Comparison of ENCODE assay signal across 8 cellular contexts in genomic region chr10:63132651-63133055, GRCh38. TPM values are rescaled to one million over a fixed set of nuclear protein-coding genes. Genes with fewer than 3 reads are reported as not detected.
DNase-seq lines count a peak whose midpoint lies in the region; ATAC-seq, FAIRE-seq and TF ChIP-seq lines count a peak whose summit lies in the region.

No MANE protein-coding gene starts in this region.

- H3K9me3 Mint-ChIP-seq in activated T-cell treated with anti-CD3 and anti-CD28 coated beads, Interleukin-2, amount 50 U/mL, for 4 hours, result peaks cover 10% of the 10 kb centered on the region

- TF ChIP-seq CTCF in adrenal gland (IDR thresholded peaks at IDR 0.05) (peak in 1 of 6 experiments; percentile 14), right lobe of liver (IDR thresholded peaks at IDR 0.05) (no peak), tibial artery (IDR thresholded peaks at IDR 0.05) (no peak)

- H3K27ac ChIP-seq in adrenal gland (peak overlapping the region in 3 of 5 donors; percentile 11 to 97 (median 91)), right lobe of liver (peak overlapping the region; percentile 98 to 99 (median 98)), tibial artery (peak overlapping the region; percentile 93)

- H3K36me3 ChIP-seq in adrenal gland (replicated peaks in 1 of 2) (no peaks in the 10 kb centered on the region), right lobe of liver (no peaks in the 10 kb centered on the region), tibial artery (no peaks in the 10 kb centered on the region)

- H3K27me3 Mint-ChIP-seq in activated T-cell treated with anti-CD3 and anti-CD28 coated beads, Interleukin-2, amount 50 U/mL, for 4 hours (ENCODE audit: low read depth), result peaks cover 3% of the 10 kb centered on the region

- 40 to 63% (median 46%) methylated on average over 6 of the region's 6 CpGs for WGBS in adrenal gland, 4 donors
- 61% methylated on average over 6 of the region's 6 CpGs for WGBS in right lobe of liver (ENCODE audit: insufficient coverage, low coverage, low lambda C conversion rate, missing lambda C conversion rate)

- TF ChIP-seq POLR2A in adrenal gland (IDR thresholded peaks at IDR 0.05), result no peak
- no peak for TF ChIP-seq POLR2A in right lobe of liver (IDR thresholded peaks at IDR 0.05)

- H3K27me3 ChIP-seq in adrenal gland (no peaks in the 10 kb centered on the region), right lobe of liver (no peaks in the 10 kb centered on the region), tibial artery (no peaks in the 10 kb centered on the region)

- H3K4me3 ChIP-seq in adrenal gland, result peak overlapping the region in 1 of 4 donors; percentile 94
- peak overlapping the region; percentile 85 to 92 (median 90) for H3K4me3 ChIP-seq in right lobe of liver
- H3K4me3 ChIP-seq in tibial artery, result peak overlapping the region; percentile 84 to 96

- H3K9me3 ChIP-seq in adrenal gland (replicated peaks in 1 of 3) (no peaks in the 10 kb centered on the region), right lobe of liver (no peaks in the 10 kb centered on the region), tibial artery (no peaks in the 10 kb centered on the region)

- no peak for FAIRE-seq in urothelium cell line (lab: Jason Lieb, UNC)

- H3K4me1 ChIP-seq in adrenal gland (replicated peaks in 1 of 2), result peaks cover 7 to 19% of the 10 kb centered on the region in 2 donors
- peaks cover 0 to 36% (median 12%) of the 10 kb centered on the region in 4 donors for H3K4me1 ChIP-seq in right lobe of liver
- H3K4me1 ChIP-seq in tibial artery, result peaks cover 0 to 24% (median 16%) of the 10 kb centered on the region in 4 donors

- peaks cover 38% of the 10 kb centered on the region for H3K4me1 Mint-ChIP-seq in activated T-cell treated with anti-CD3 and anti-CD28 coated beads, Interleukin-2, amount 50 U/mL, for 4 hours (ENCODE audit: low read depth)

- peaks cover 2% of the 10 kb centered on the region for H3K36me3 Mint-ChIP-seq in activated T-cell treated with anti-CD3 and anti-CD28 coated beads, Interleukin-2, amount 50 U/mL, for 4 hours (ENCODE audit: insufficient read depth)

- ATAC-seq in activated T-cell treated with anti-CD3 and anti-CD28 coated beads, Interleukin-2, amount 50 U/mL, for 4 hours, result no peak
- ATAC-seq in right lobe of liver, result no peak

- intact Hi-C loops in adrenal gland (cut with DNase I) (no loop called here), right lobe of liver (cut with DNase I) (no loop called here), tibial artery (cut with DNase I; ENCODE audit: low total_unique reads) (loop anchor here (10.0 kb wide), 1 partner anchor 318 kb away; the partner anchor contains the start of gene EGR2)

- peak overlapping the region; percentile 90 for H3K4me3 Mint-ChIP-seq in activated T-cell treated with anti-CD3 and anti-CD28 coated beads, Interleukin-2, amount 50 U/mL, for 4 hours

- DNase-seq in activated T-cell treated with anti-CD3 and anti-CD28 coated beads, Interleukin-2, amount 50 U/mL, for 4 hours, result no peak
- DNase-seq in activated T-cell treated with anti-CD3 and anti-CD28 coated beads, Interleukin-2, amount 50 U/mL, for 1 hour, result no peak
- DNase-seq in adrenal gland (peak in 1 of 7 donors; percentile 19), right lobe of liver (no peak), tibial artery (no peak), urothelium cell line (ENCODE audit: low spot score) (no peak), DMS53 (lab: John Stamatoyannopoulos, UW) (no peak), NCI-H2227 (lab: John Stamatoyannopoulos, UW; ENCODE audit: unreplicated experiment) (no peak)

RNA-seq across cellular contexts. Expression of gene NRBF2, which starts 0.5 kb away (rescaled TPM):
- 10 to 100 TPM; 21.3 to 23.6 (median 21.6) TPM for total RNA-seq in activated T-cell treated with anti-CD3 and anti-CD28 coated beads, Interleukin-2, amount 50 U/mL, for 4 hours
- 10 to 100 TPM in 6 of 8 donors, 1 to 10 TPM in 2; 8.5 to 20.7 (median 13.9) TPM for total RNA-seq in adrenal gland
- 10 to 100 TPM in 1 of 3 donors, 1 to 10 TPM in 2; 5.4 to 23.1 (median 6.8) TPM for polyA plus RNA-seq in adrenal gland
- 10 to 100 TPM; 15.9 to 32.3 (median 22.8) TPM for total RNA-seq in right lobe of liver
